In genomic region chr7:101218236-101219130, GRCh38 we compare ENCODE assay signal across 1 cellular context.
A peak's percentile ranks its signal among the peaks of the same experiment; 100 is the strongest.
TF ChIP-seq lines count a peak whose summit lies in the region.

No MANE protein-coding gene starts in this region.

TF ChIP-seq in HepG2, 621 proteins besides CTCF, POLR2A, EP300 and RAD21 (continued from another document and continues in another):
- TF ChIP-seq TERF1 (CRISPR knock-in tag; IDR thresholded peaks at IDR 0.05) (no peak), NCOR1 (IDR thresholded peaks at IDR 0.05; ENCODE audit: borderline replicate concordance, low read length) (peak; percentile 14; the same call in 1 of the 2 replicates), KLF15 (CRISPR knock-in tag; IDR thresholded peaks at IDR 0.05; ENCODE audit: borderline replicate concordance) (no peak), POLR2G (IDR thresholded peaks at IDR 0.05; ENCODE audit: low read depth, low read length) (no peak; the same call in 1 of the 2 replicates), TGIF2 (CRISPR knock-in tag; IDR thresholded peaks at IDR 0.05) (no peak), CSRNP1 (CRISPR knock-in tag; IDR thresholded peaks at IDR 0.05) (no peak), FOXP4 (CRISPR knock-in tag; IDR thresholded peaks at IDR 0.05) (no peak), NAIF1 (CRISPR knock-in tag; IDR thresholded peaks at IDR 0.05; ENCODE audit: borderline replicate concordance) (0 out of 2 replicates have a peak, but pooled peaks have one; percentile 21), ZNF317 (CRISPR knock-in tag; IDR thresholded peaks at IDR 0.05) (no peak), ZNF136 (CRISPR knock-in tag; IDR thresholded peaks at IDR 0.05; ENCODE audit: low read depth) (peak; percentile 82; the same call in 1 of the 2 replicates), ZBTB33 (CRISPR knock-in tag; IDR thresholded peaks at IDR 0.05) (no peak), RBFOX2 (IDR thresholded peaks at IDR 0.05; ENCODE audit: low read depth, low read length) (no peak), ZNF788 (CRISPR knock-in tag; IDR thresholded peaks at IDR 0.05; ENCODE audit: borderline replicate concordance) (no peak), ZNF441 (CRISPR knock-in tag; IDR thresholded peaks at IDR 0.05; ENCODE audit: borderline replicate concordance) (no peak), ETV6 (CRISPR knock-in tag; conservative IDR thresholded peaks at IDR 0.05) (no peak), ZNF343 (CRISPR knock-in tag; IDR thresholded peaks at IDR 0.05) (0 out of 2 replicates have a peak, but pooled peaks have one; percentile 11), WIZ (CRISPR knock-in tag; IDR thresholded peaks at IDR 0.05) (no peak), ZNF775 (CRISPR knock-in tag; IDR thresholded peaks at IDR 0.05; ENCODE audit: borderline replicate concordance) (no peak), ZMYM2 (CRISPR knock-in tag; IDR thresholded peaks at IDR 0.05) (peak; percentile 92), XRCC5 (optimal IDR thresholded peaks at IDR 0.05; ENCODE audit: low read length) (peak; percentile 59), ZNF552 (CRISPR knock-in tag; IDR thresholded peaks at IDR 0.05; ENCODE audit: borderline replicate concordance) (no peak), KAT8 (CRISPR knock-in tag; IDR thresholded peaks at IDR 0.05) (no peak), CBX5 (CRISPR knock-in tag; IDR thresholded peaks at IDR 0.05; ENCODE audit: borderline replicate concordance) (no peak), RARG (CRISPR knock-in tag; IDR thresholded peaks at IDR 0.05; ENCODE audit: low read depth) (0 out of 2 replicates have a peak, but pooled peaks have one; percentile 55), ZNF792 (CRISPR knock-in tag; IDR thresholded peaks at IDR 0.05) (no peak), ZNF574 (CRISPR knock-in tag; IDR thresholded peaks at IDR 0.05) (no peak; the same call in 1 of the 2 replicates), NFIC (IDR thresholded peaks at IDR 0.05; ENCODE audit: low read length) (no peak), ZNF691 (CRISPR knock-in tag; IDR thresholded peaks at IDR 0.05; ENCODE audit: borderline replicate concordance, low read depth) (no peak), TBX2 (CRISPR knock-in tag; IDR thresholded peaks at IDR 0.05; ENCODE audit: borderline replicate concordance) (no peak), SKI (IDR thresholded peaks at IDR 0.05; ENCODE audit: partially characterized antibody) (no peak), ZZZ3 (CRISPR knock-in tag; IDR thresholded peaks at IDR 0.05; ENCODE audit: borderline replicate concordance) (0 out of 2 replicates have a peak, but pooled peaks have one; percentile 30), NFE2L1 (CRISPR knock-in tag; IDR thresholded peaks at IDR 0.05; ENCODE audit: borderline replicate concordance) (no peak), ZNF768 (CRISPR knock-in tag; IDR thresholded peaks at IDR 0.05) (0 out of 2 replicates have a peak, but pooled peaks have one; percentile 30), ZBTB38 (CRISPR knock-in tag; IDR thresholded peaks at IDR 0.05) (no peak), ZNF101 (CRISPR knock-in tag; IDR thresholded peaks at IDR 0.05; ENCODE audit: borderline replicate concordance, low read depth) (no peak), LRRFIP1 (CRISPR knock-in tag; conservative IDR thresholded peaks at IDR 0.05) (no peak), HNF1A (IDR thresholded peaks at IDR 0.05; ENCODE audit: low read depth) (peak; percentile 95), HNF1A (CRISPR knock-in tag; IDR thresholded peaks at IDR 0.05; ENCODE audit: borderline replicate concordance) (peak; percentile 98), GMEB2 (CRISPR knock-in tag; IDR thresholded peaks at IDR 0.05; ENCODE audit: low read depth) (no peak), SMAD3 (CRISPR knock-in tag; IDR thresholded peaks at IDR 0.05) (no peak)
